In the genomic region with DNA sequence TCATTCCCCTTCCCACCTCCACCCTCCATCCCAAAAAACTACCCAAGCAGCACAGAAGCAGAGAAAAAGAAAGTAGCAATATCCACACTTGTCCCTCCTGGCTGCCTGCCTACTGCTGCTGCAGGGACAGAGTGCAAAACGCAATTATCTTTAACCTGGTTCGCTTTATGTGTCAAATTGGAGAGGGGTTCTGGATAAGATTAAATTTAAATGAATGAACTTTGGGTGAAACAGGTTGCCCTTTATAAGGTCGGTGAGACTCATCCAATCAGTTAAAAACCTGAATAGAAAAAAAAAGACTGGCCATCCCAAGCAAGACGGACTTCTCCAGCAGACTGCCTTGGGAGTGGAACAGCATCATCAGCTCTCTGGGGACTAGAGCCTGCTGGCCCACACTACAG, we compare ENCODE assay signal across 1 cellular context.
TF ChIP-seq lines count a peak whose summit lies in the region.

No MANE protein-coding gene starts in this region.

TF ChIP-seq in SK-N-SH treated with all-trans-retinoic acid at 6 μM for 48 hours, 23 proteins besides CTCF, POLR2A, EP300 and RAD21 (continued from another document):
- TF ChIP-seq, protein P1, sequence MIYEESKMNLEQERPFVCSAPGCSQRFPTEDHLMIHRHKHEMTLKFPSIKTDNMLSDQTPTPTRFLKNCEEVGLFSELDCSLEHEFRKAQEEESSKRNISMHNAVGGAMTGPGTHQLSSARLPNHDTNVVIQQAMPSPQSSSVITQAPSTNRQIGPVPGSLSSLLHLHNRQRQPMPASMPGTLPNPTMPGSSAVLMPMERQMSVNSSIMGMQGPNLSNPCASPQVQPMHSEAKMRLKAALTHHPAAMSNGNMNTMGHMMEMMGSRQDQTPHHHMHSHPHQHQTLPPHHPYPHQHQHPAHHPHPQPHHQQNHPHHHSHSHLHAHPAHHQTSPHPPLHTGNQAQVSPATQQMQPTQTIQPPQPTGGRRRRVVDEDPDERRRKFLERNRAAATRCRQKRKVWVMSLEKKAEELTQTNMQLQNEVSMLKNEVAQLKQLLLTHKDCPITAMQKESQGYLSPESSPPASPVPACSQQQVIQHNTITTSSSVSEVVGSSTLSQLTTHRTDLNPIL (CRISPR knock-in tag; IDR thresholded peaks at IDR 0.05; ENCODE audit: low read depth): no peak
